Comparison of ENCODE assay signal across 1 cellular context in genomic region chr3:117602054-117602644, GRCh38.
TF ChIP-seq lines count a peak whose summit lies in the region.

No MANE protein-coding gene starts in this region.

TF ChIP-seq in GM23338, 12 proteins besides CTCF, POLR2A, EP300 and RAD21 (continued from another document):
- TF ChIP-seq ZNF462 (CRISPR knock-in tag; IDR thresholded peaks at IDR 0.05) (no peak), CREB1 (CRISPR knock-in tag; IDR thresholded peaks at IDR 0.05; ENCODE audit: low read depth) (no peak), EZH2phosphoT487 (IDR thresholded peaks at IDR 0.05; ENCODE audit: unreplicated experiment) (no peak), EZH2 (IDR thresholded peaks at IDR 0.05; ENCODE audit: low read depth, unreplicated experiment) (no peak), JUNB (IDR thresholded peaks at IDR 0.05; ENCODE audit: unreplicated experiment) (no peak), ETS1 (IDR thresholded peaks at IDR 0.05) (no peak)
